In the genomic region with DNA sequence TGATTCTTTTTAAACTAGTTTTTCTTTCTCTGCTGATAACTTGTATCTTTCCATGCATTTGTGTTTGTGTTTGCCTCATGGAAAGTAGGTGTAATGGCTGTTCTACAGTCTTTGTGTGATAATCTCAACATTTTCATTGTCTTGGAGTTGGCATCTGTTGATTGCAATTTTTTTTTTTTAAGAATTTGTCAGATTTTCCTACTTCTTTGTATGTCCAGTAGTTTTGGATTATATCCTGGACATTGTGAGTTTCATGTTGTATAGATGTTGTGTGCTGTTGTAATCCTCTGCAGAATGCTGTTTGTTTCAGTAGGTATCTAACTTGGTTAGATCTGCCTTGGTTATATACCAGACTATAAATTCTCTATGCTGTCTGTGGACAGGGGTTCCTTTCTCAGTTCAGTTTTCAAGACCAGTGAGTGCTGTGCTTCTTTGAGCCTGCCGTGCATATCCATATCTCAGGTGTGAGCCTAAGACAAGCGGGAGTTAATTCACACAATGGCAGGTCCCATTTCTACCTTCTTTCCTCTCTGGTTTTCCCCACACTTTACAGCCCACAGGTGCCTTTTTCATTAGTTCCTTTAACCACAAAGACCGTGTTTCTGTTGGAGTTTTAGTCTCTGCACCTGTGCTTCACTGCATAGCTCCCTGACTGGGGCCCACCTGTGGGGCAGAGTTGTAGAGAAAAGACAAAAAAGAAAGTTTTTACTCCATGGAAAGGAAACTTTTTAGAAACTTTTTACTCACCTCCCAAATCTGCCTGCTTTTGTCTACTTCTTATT, we compare ENCODE assay signal across 34 cellular contexts.
DNase-seq lines count a peak whose midpoint lies in the region; ATAC-seq, FAIRE-seq and TF ChIP-seq lines count a peak whose summit lies in the region.
"Had no signal": no experiment of that assay in that cellular context is flagged by ENCODE, and none has a peak within 500 bp of the region (broad histone marks: within the 10 kb centered on the region; RNA-seq: fewer than 3 reads in every experiment).

No MANE protein-coding gene starts in this region.

- no peak overlapping the region for H4K8ac ChIP-seq in H1 (ENCODE audit: extremely low read depth, insufficient read depth, low read length)

- H2BK12ac ChIP-seq in H1 (ENCODE audit: low read depth, low read length), result no peak overlapping the region

- no peak for ATAC-seq in GM21619 (IDR thresholded peaks at IDR 0.05; ENCODE audit: unreplicated experiment)
- ATAC-seq in psoas muscle, result no peak
- ATAC-seq: heart right ventricle, left cardiac atrium had no signal

- TF ChIP-seq POLR2A in H1 (IDR thresholded peaks at IDR 0.05; ENCODE audit: control extremely low read depth in 1 of 2, low read depth in 2 of 2, low read length in 2 of 2), result no peak

- H3K4me1 ChIP-seq in HUES48 (ENCODE audit: control insufficient read depth, insufficient read depth, low read length) (peaks cover 19% of the 10 kb centered on the region), H1 (replicated peaks in 1 of 4; ENCODE audit: control insufficient read depth in 3 of 4, insufficient read depth in 4 of 4, low read length in 3 of 4) (peaks cover 0 to 8% (median 3%) of the 10 kb centered on the region in 4 experiments; a peak in 3 of 7 replicates), neural progenitor cell (peaks cover 15% of the 10 kb centered on the region), psoas muscle (no peaks in the 10 kb centered on the region)
- H3K4me1 ChIP-seq: BLaER1, right atrium auricular region, testis, vagina had no signal

- no peaks in the 10 kb centered on the region for H3K23me2 ChIP-seq in H1 (ENCODE audit: low read depth, low read length)

- peak overlapping the region; percentile 60; the same call in 1 of the 2 replicates for H3K18ac ChIP-seq in H1 (ENCODE audit: extremely low read depth, low read length)

- H3K27me3 ChIP-seq in HUES48 (ENCODE audit: control insufficient read depth, insufficient read depth, low read length) (no peaks in the 10 kb centered on the region), H1 (replicated peaks in 1 of 4; ENCODE audit: control insufficient read depth in 3 of 4, extremely low read depth in 1 of 4, insufficient read depth in 3 of 4, low read length in 3 of 4) (no peaks in the 10 kb centered on the region), neural progenitor cell (no peaks in the 10 kb centered on the region), psoas muscle (ENCODE audit: insufficient read depth in 3 of 3, low read length in 2 of 3) (no peaks in the 10 kb centered on the region)
- H3K27me3 ChIP-seq: BLaER1, heart right ventricle, pancreas, right atrium auricular region, SJSA1, testis, vagina had no signal

- no peak for TF ChIP-seq RAD21 in H1 (IDR thresholded peaks at IDR 0.05 in 1 of 2, conservative IDR thresholded peaks at IDR 0.05 in 1 of 2; ENCODE audit: low read depth in 2 of 2, low read length in 2 of 2)

- H3K4me3 ChIP-seq in HUES48 (ENCODE audit: low read depth, low read length), result no peak overlapping the region
- peak overlapping the region in 1 of 4 experiments; percentile 7; a peak in 1 of 8 replicates for H3K4me3 ChIP-seq in H1 (ENCODE audit: extremely low read depth in 1 of 4, insufficient read depth in 2 of 4, low read depth in 3 of 4, low read length in 4 of 4)
- H3K4me3 ChIP-seq in neural progenitor cell, result no peak overlapping the region
- H3K4me3 ChIP-seq in psoas muscle, result no peak overlapping the region
- H3K4me3 ChIP-seq: BLaER1, heart right ventricle, pancreas, right atrium auricular region, SJSA1, smooth muscle cell, testis, vagina had no signal

- FAIRE-seq in D721Med (lab: Jason Lieb, UNC) (peak; percentile 44), H1 (lab: Jason Lieb, UNC) (no peak)
- FAIRE-seq: G401.6, HTR-8/SVneo, pancreas had no signal

- H4K91ac ChIP-seq in H1 (replicated peaks; ENCODE audit: insufficient read length, low read length), result no peak overlapping the region

- no peak overlapping the region for H3K4me3 Mint-ChIP-seq in neural progenitor cell
- H3K4me3 Mint-ChIP-seq: activated CD4-positive, alpha-beta T cell treated with anti-CD3 and anti-CD28 coated beads, Interleukin-2, amount 10 ng/mL, durations not matched to agents 24 days and 14 days; brain had no signal

- H2BK15ac ChIP-seq in H1 (ENCODE audit: low read length), result no peak overlapping the region; the same call in 1 of the 2 replicates

- no peak overlapping the region for H3K9ac ChIP-seq in HUES48 (ENCODE audit: low read depth, low read length)
- H3K9ac ChIP-seq in H1 (replicated peaks in 1 of 4; ENCODE audit: extremely low read depth in 1 of 4, low read depth in 3 of 4, low read length in 3 of 4), result peak overlapping the region in 1 of 4 experiments; percentile 38; a peak in 1 of 7 replicates
- no peak overlapping the region for H3K9ac ChIP-seq in neural progenitor cell
- H3K9ac ChIP-seq: BLaER1 had no signal

- H3K79me2 ChIP-seq in H1 (ENCODE audit: control insufficient read depth in 1 of 2, insufficient read depth in 2 of 2, low read length in 2 of 2) (peaks cover 0 to 89% of the 10 kb centered on the region in 2 experiments), neural progenitor cell (ENCODE audit: low read depth) (peaks cover 99% of the 10 kb centered on the region)

- H3K27ac Mint-ChIP-seq in neural progenitor cell, result no peak overlapping the region
- H3K27ac Mint-ChIP-seq: activated CD4-positive, alpha-beta T cell treated with anti-CD3 and anti-CD28 coated beads, Interleukin-2, amount 10 ng/mL, durations not matched to agents 24 days and 14 days; activated T-helper 2 cell treated with anti-CD3 and anti-CD28 coated beads, Interferon-gamma antibody, Interleukin-2, Interleukin-4, amounts not matched to agents 10 μg/mL and 5 μg/mL and 100 μg/mL, durations not matched to agents 14 hours and 24 hours and 36 hours had no signal

- H3K36me3 ChIP-seq in HUES48 (ENCODE audit: control insufficient read depth, insufficient read depth, low read length), result peaks cover 3% of the 10 kb centered on the region; the same call in 1 of the 2 replicates
- H3K36me3 ChIP-seq in H1 (ENCODE audit: control insufficient read depth in 2 of 4, insufficient read depth in 4 of 4, low read length in 3 of 4), result peaks cover 0 to 10% (median 2%) of the 10 kb centered on the region in 4 experiments; a peak in 2 of 8 replicates
- no peaks in the 10 kb centered on the region for H3K36me3 ChIP-seq in neural progenitor cell
- no peaks in the 10 kb centered on the region for H3K36me3 ChIP-seq in psoas muscle (ENCODE audit: insufficient read depth in 1 of 2, low read depth in 1 of 2)
- H3K36me3 ChIP-seq: BLaER1, heart right ventricle, pancreas, right atrium auricular region had no signal

- DNase-seq in D721Med (ENCODE audit: insufficient read length, low spot score), result no peak
- no peak for DNase-seq in H1 (ENCODE audit: low read depth in 1 of 2, low spot score in 2 of 2)
- DNase-seq in neural progenitor cell (ENCODE audit: low spot score), result no peak
- no peak for DNase-seq in AML-193 (lab: John Stamatoyannopoulos, UW)
- DNase-seq in psoas muscle, result no peak
- DNase-seq in NCI-H2196 (lab: John Stamatoyannopoulos, UW; ENCODE audit: unreplicated experiment), result no peak
- DNase-seq: activated CD4-positive, alpha-beta T cell treated with anti-CD3 and anti-CD28 coated beads, Interleukin-2, amount 10 ng/mL, durations not matched to agents 24 days and 14 days; activated CD8-positive, alpha-beta memory T cell treated with anti-CD3 and anti-CD28 coated beads for 24 hours; activated naive CD4-positive, alpha-beta T cell treated with anti-CD3 and anti-CD28 coated beads, Interleukin-2, amount 50 U/mL, for 16 hours; activated T-cell treated with anti-CD3 and anti-CD28 coated beads for 4 hours; amniotic stem cell; cerebellar nuclear complex; GOT3; heart right ventricle; Karpas-422; left cardiac atrium; NCI-H1417 treated with DMSO at 0.1 percent for 48 hours; NCI-H446 treated with DMSO at 0.1 percent for 48 hours; NCI-H774; pancreas; stimulated activated naive CD4-positive, alpha-beta T cell treated with Interleukin-2 at 50 U/mL for 16 hours; T-helper 9 cell; testis had no signal

- peak overlapping the region; percentile 87 for H2BK120ac ChIP-seq in H1 (replicated peaks; ENCODE audit: low read depth, low read length)

- no peak for TF ChIP-seq CTCF in D721Med (IDR thresholded peaks at IDR 0.05; ENCODE audit: insufficient read depth, missing control alignments)
- no peak for TF ChIP-seq CTCF in H1 (IDR thresholded peaks at IDR 0.05; ENCODE audit: control extremely low read depth in 1 of 3, insufficient read depth in 1 of 3, low read depth in 1 of 3, low read length in 3 of 3)
- no peak for TF ChIP-seq CTCF in neural progenitor cell (IDR thresholded peaks at IDR 0.05)
- no peak for TF ChIP-seq CTCF in psoas muscle (IDR thresholded peaks at IDR 0.05)

- H4K5ac ChIP-seq in H1 (ENCODE audit: insufficient read length, low read depth, low read length), result no peak overlapping the region

- H3K4me1 Mint-ChIP-seq in neural progenitor cell, result peaks cover 2% of the 10 kb centered on the region

- no peak for TF ChIP-seq EP300 in H1 (IDR thresholded peaks at IDR 0.05; ENCODE audit: borderline replicate concordance in 1 of 2, low read depth in 2 of 2, low read length in 2 of 2)

- H4K20me1 ChIP-seq in H1 (replicated peaks in 1 of 2; ENCODE audit: control insufficient read depth in 1 of 2, insufficient read depth in 2 of 2, low read length in 2 of 2), result no peaks in the 10 kb centered on the region
- H4K20me1 ChIP-seq in neural progenitor cell (ENCODE audit: low read depth), result peaks cover 8% of the 10 kb centered on the region
- H4K20me1 ChIP-seq: BLaER1 had no signal

- H3K9me3 ChIP-seq in HUES48 (ENCODE audit: control insufficient read depth, insufficient read depth, low read length) (no peaks in the 10 kb centered on the region), H1 (ENCODE audit: insufficient read depth in 2 of 2, low read depth in 1 of 2, low read length in 1 of 2) (peaks cover 0 to 5% of the 10 kb centered on the region in 2 experiments; a peak in 1 of 4 replicates), neural progenitor cell (ENCODE audit: low read depth) (no peaks in the 10 kb centered on the region), psoas muscle (peaks cover 26% of the 10 kb centered on the region)
- H3K9me3 ChIP-seq: pancreas, testis had no signal

- H3K27ac ChIP-seq in HUES48 (ENCODE audit: low read depth, low read length) (peak overlapping the region; percentile 22), H1 (ENCODE audit: low read depth, low read length) (no peak overlapping the region; the same call in 1 of the 2 replicates), neural progenitor cell (no peak overlapping the region), psoas muscle (no peak overlapping the region)
- H3K27ac ChIP-seq: BLaER1, heart right ventricle, pancreas, right atrium auricular region, SJSA1, testis, vagina had no signal

- H3K56ac ChIP-seq in H1 (replicated peaks; ENCODE audit: insufficient read length, low read depth, low read length), result no peak overlapping the region

- POLR2A ChIA-PET in H1 (lab: Charles Lee; ENCODE audit: partially characterized antibody), result no interaction called here

- peaks cover 3% of the 10 kb centered on the region for H3K27me3 Mint-ChIP-seq in neural progenitor cell (ENCODE audit: insufficient read depth, low read depth)

- 41% methylated on average over 3 of the region's 3 CpGs; no CpG with 5 or more reads in 1 of the 2 experiments for WGBS in H1 (ENCODE audit: extremely low coverage in 1 of 2, insufficient coverage in 1 of 2, insufficient read length in 1 of 2, insufficient replicate concordance in 2 of 2, low coverage in 1 of 2, low lambda C conversion rate in 2 of 2, missing lambda C conversion rate in 1 of 2), 2 experiments
- whole genome bisulfite sequencing in psoas muscle, 3 donors, result 82 to 86% (median 84%) methylated on average over 3 of the region's 3 CpGs

- H3K4me2 ChIP-seq in H1 (ENCODE audit: insufficient read depth in 1 of 2, low read depth in 2 of 2, low read length in 2 of 2) (peak overlapping the region; percentile 28 to 48; a peak in 3 of 4 replicates), neural progenitor cell (peak overlapping the region; percentile 8)
- H3K4me2 ChIP-seq: BLaER1, smooth muscle cell had no signal

- H2BK5ac ChIP-seq in H1 (ENCODE audit: low read depth, low read length), result no peak overlapping the region

- H3K23ac ChIP-seq in H1 (ENCODE audit: insufficient read length), result no peak overlapping the region

- H3K4ac ChIP-seq in H1 (replicated peaks; ENCODE audit: insufficient read length, low read depth, low read length), result peak overlapping the region; percentile 69

- H3K14ac ChIP-seq in H1 (ENCODE audit: insufficient read length), result no peak overlapping the region

- H3K9me3 Mint-ChIP-seq in neural progenitor cell, result peaks cover 41% of the 10 kb centered on the region
- H3K9me3 Mint-ChIP-seq: activated CD4-positive, alpha-beta T cell treated with anti-CD3 and anti-CD28 coated beads, Interleukin-2, amount 10 ng/mL, durations not matched to agents 24 days and 14 days had no signal

- CTCF ChIA-PET in H1 (lab: Charles Lee; ENCODE audit: partially characterized antibody), result interaction anchor here (0.6 to 0.8 kb wide), 2 partner anchors 43 to 925 kb away, joined by 3 read pairs; no protein-coding TSS in a partner anchor

- intact Hi-C loops in psoas muscle (cut with DNase I), result no loop called here

- H3F3A ChIP-seq in neural progenitor cell (ENCODE audit: low read depth), result peaks cover 6% of the 10 kb centered on the region

- H3K36me3 Mint-ChIP-seq in neural progenitor cell, result peaks cover 44% of the 10 kb centered on the region

- H2BK20ac ChIP-seq in H1 (ENCODE audit: low read length), result no peak overlapping the region

- H2AK5ac ChIP-seq in H1 (ENCODE audit: low read depth, low read length), result no peak overlapping the region

- H2AFZ ChIP-seq in H1 (ENCODE audit: low read length), result no peak overlapping the region
- no peak overlapping the region for H2AFZ ChIP-seq in neural progenitor cell (replicated peaks)

- H3K79me1 ChIP-seq in H1 (ENCODE audit: low read depth, low read length), result 0 out of 2 replicates have a peak, but pooled peaks cover 3% of the 10 kb centered on the region
